ENCODE assay signal across 8 cellular contexts in the genomic region with DNA sequence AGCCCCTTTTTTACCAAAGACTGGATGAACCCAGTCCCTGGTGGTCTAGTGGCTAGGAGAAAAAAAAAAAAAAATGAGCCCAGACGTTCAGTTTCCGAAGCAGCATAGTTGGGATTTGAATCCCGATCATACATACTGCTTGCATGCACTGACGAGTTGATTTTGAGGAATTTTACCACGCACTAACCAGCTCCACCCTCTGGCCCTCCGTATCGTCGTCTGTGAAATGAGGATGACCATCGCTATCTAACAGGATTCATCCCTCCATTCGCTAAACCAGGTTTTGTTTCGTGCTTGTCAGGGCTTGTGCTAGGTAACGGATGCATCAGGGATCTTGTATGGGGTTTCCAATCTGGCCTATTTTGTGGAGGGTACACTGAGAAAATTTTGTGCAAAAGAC. TPM values are rescaled to one million over a fixed set of nuclear protein-coding genes. Genes with fewer than 3 reads are reported as not detected.
DNase-seq lines count a peak whose midpoint lies in the region; ATAC-seq and TF ChIP-seq lines count a peak whose summit lies in the region.

No MANE protein-coding gene starts in this region.

- WGBS in stomach, 5 donors, result 5 to 10% (median 9%) methylated on average over 12 of the region's 12 CpGs

- peak overlapping the region; percentile 92 to 99 (median 98) for H3K27ac Mint-ChIP-seq in immature natural killer cell

- ATAC-seq in GM21576 (IDR thresholded peaks at IDR 0.05; ENCODE audit: unreplicated experiment) (no peak), HG03097 (IDR thresholded peaks at IDR 0.05; ENCODE audit: low FRiP score, unreplicated experiment) (no peak)

- intact Hi-C loops in ascending aorta (cut with DNase I), result loop anchor here (5.0 to 10.0 kb wide), 3 partner anchors 452 to 1090 kb away; a partner anchor contains a TSS
- intact Hi-C loops in stomach (cut with DNase I; ENCODE audit: low total_unique reads), result no loop called here

- peaks cover 20 to 26% of the 10 kb centered on the region in 2 donors for H3K4me1 Mint-ChIP-seq in immature natural killer cell

- H3K4me3 Mint-ChIP-seq in immature natural killer cell, result peak overlapping the region; percentile 90 to 97 (median 96)

- H3K9me3 ChIP-seq in HUES48 (ENCODE audit: control insufficient read depth, insufficient read depth, low read length) (no peaks in the 10 kb centered on the region), ascending aorta (no peaks in the 10 kb centered on the region), stomach (no peaks in the 10 kb centered on the region)

- H3K27ac ChIP-seq in C4-2B, result peak overlapping the region; percentile 93
- no peak overlapping the region for H3K27ac ChIP-seq in HUES48 (ENCODE audit: low read depth, low read length)
- peak overlapping the region; percentile 93 to 97 for H3K27ac ChIP-seq in ascending aorta
- H3K27ac ChIP-seq in stomach, result peak overlapping the region; percentile 95 to 98 (median 96)

- no peak for TF ChIP-seq EP300 in stomach (IDR thresholded peaks at IDR 0.05)

- H3K27me3 Mint-ChIP-seq in immature natural killer cell (ENCODE audit: low read depth in 3 of 3), result peaks cover 3 to 7% (median 5%) of the 10 kb centered on the region in 3 donors

- peaks cover 6% of the 10 kb centered on the region; the same call in 1 of the 2 replicates for H3K4me1 ChIP-seq in HUES48 (ENCODE audit: control insufficient read depth, insufficient read depth, low read length)
- peaks cover 0 to 10% of the 10 kb centered on the region in 2 donors for H3K4me1 ChIP-seq in ascending aorta
- H3K4me1 ChIP-seq in stomach, result peaks cover 9 to 50% (median 31%) of the 10 kb centered on the region in 4 donors

- peak overlapping the region; percentile 91 for H3K4me3 ChIP-seq in HUES48 (ENCODE audit: low read depth, low read length)
- H3K4me3 ChIP-seq in ascending aorta, result peak overlapping the region; percentile 79 to 85
- peak overlapping the region; percentile 55 to 73 (median 62) for H3K4me3 ChIP-seq in stomach

- H3K36me3 ChIP-seq in HUES48 (ENCODE audit: control insufficient read depth, insufficient read depth, low read length) (peaks cover 29% of the 10 kb centered on the region), ascending aorta (peaks cover 5 to 25% of the 10 kb centered on the region in 2 donors), stomach (peaks cover 0 to 34% (median 28%) of the 10 kb centered on the region in 4 donors)

- peak overlapping the region; percentile 88; the same call in 1 of the 2 replicates for H3K9ac ChIP-seq in HUES48 (ENCODE audit: low read depth, low read length)

- TF ChIP-seq CTCF in C4-2B (conservative IDR thresholded peaks at IDR 0.05) (no peak; the same call in 1 of the 2 replicates), ascending aorta (IDR thresholded peaks at IDR 0.05) (no peak), stomach (IDR thresholded peaks at IDR 0.05) (no peak)

- H3K36me3 Mint-ChIP-seq in immature natural killer cell, result peaks cover 5 to 17% (median 16%) of the 10 kb centered on the region in 3 donors

- no peaks in the 10 kb centered on the region for H3K9me3 Mint-ChIP-seq in immature natural killer cell

- DNase-seq in ascending aorta (ENCODE audit: low spot score in 2 of 2), result no peak
- DNase-seq in immature natural killer cell, result no peak
- DNase-seq in stomach, result no peak
- no peak for DNase-seq in T-helper 9 cell

- no peak for TF ChIP-seq POLR2A in stomach (IDR thresholded peaks at IDR 0.05)

- H3K27me3 ChIP-seq in HUES48 (ENCODE audit: control insufficient read depth, insufficient read depth, low read length) (peaks cover 5% of the 10 kb centered on the region), ascending aorta (no peaks in the 10 kb centered on the region), stomach (no peaks in the 10 kb centered on the region)

RNA-seq across cellular contexts. Expression of a gene that starts 0.8 kb away (rescaled TPM):
- total RNA-seq in ascending aorta (13.5 TPM), stomach (10 to 100 TPM; 11.3 to 87.8 (median 33.2) TPM)
- polyA plus RNA-seq in immature natural killer cell (10 to 100 TPM; 14.5 to 34.1 (median 25.4) TPM), stomach (10 to 100 TPM; 53.0 to 76.1 (median 71.0) TPM)

RNA-seq across cellular contexts. Expression of a gene that starts 33.7 kb away (rescaled TPM):
- total RNA-seq in ascending aorta (not detected), stomach (not detected)
- polyA plus RNA-seq in immature natural killer cell (not detected), stomach (not detected)

RNA-seq across cellular contexts. Expression of a gene that starts 51.7 kb away (rescaled TPM):
- total RNA-seq in ascending aorta (not detected), stomach (10 to 100 TPM in 1 of 5 donors, 1 to 10 TPM in 1, under 1 TPM in 2, not detected in 1; 0.87 to 21.8 (median 1.3) TPM)
- polyA plus RNA-seq in immature natural killer cell (1 to 10 TPM in 2 of 3 donors, under 1 TPM in 1; 0.41 to 2.7 (median 2.1) TPM), stomach (1 to 10 TPM; 1.4 to 7.8 (median 2.9) TPM)

RNA-seq across cellular contexts. Expression of a gene that starts 59.8 kb away (rescaled TPM):
- total RNA-seq in ascending aorta (not detected), stomach (1 to 10 TPM in 1 of 5 donors, not detected in 4; 2.0 TPM)
- polyA plus RNA-seq in immature natural killer cell (under 1 TPM in 1 of 3 donors, not detected in 2; 0.78 TPM), stomach (under 1 TPM in 1 of 3 donors, not detected in 2; 0.20 TPM)
